10 cellular contexts compared by ENCODE assay signal in the genomic region with DNA sequence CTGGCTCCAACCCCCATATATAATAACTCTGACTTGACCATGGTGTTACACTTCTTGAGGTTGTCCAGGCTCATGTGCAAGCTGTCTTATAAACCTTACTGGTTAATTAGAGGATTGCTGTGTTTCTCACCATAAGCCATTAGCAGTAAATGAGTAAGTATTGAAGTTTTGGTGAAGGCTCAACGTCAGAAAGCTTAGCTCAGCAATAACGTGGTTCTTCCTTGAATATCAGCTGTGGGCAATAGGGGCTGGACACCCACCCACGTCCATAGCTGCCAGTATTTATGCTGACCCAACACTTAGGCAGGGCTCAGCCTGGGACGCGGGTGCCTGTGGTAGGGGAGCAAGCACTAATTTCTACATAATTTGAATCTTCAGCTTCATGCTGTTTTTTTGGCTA.
"Had no signal": no experiment of that assay in that cellular context is flagged by ENCODE, and none has a peak within 500 bp of the region (broad histone marks: within the 10 kb centered on the region; RNA-seq: fewer than 3 reads in every experiment).

No MANE protein-coding gene starts in this region.

- DNase-seq: GM23248, GOT3, H7, HFFc6, KBM-7 had no signal

- H3K36me3 ChIP-seq: HAP-1 had no signal

- ATAC-seq: HCT116 had no signal

- H3K27ac ChIP-seq: GM23248, HL-60, KMS-11 had no signal

- H3K4me3 ChIP-seq: GM23248, HAP-1 had no signal

- H3K4me2 ChIP-seq: KMS-11 had no signal

- H3K4me1 ChIP-seq: HAP-1 had no signal

- FAIRE-seq: HTR-8/SVneo had no signal

- H3K9me3 ChIP-seq: HAP-1 had no signal

- H3K9ac ChIP-seq: GM23248, KMS-11 had no signal

- H2AFZ ChIP-seq: GM23248 had no signal
